9 cellular contexts compared by ENCODE assay signal in genomic region chr3:120498947-120499346, GRCh38. TPM values are rescaled to one million over a fixed set of nuclear protein-coding genes. Genes with fewer than 3 reads are reported as not detected.
DNase-seq lines count a peak whose midpoint lies in the region; ATAC-seq, FAIRE-seq and TF ChIP-seq lines count a peak whose summit lies in the region.
"Had no signal": no experiment of that assay in that cellular context is flagged by ENCODE, and none has a peak within 500 bp of the region (broad histone marks: within the 10 kb centered on the region; RNA-seq: fewer than 3 reads in every experiment).

No MANE protein-coding gene starts in this region.

- H4K20me1 ChIP-seq in GM23248 (ENCODE audit: insufficient read depth), result no peaks in the 10 kb centered on the region

- H3K9me3 ChIP-seq in GM23248 (ENCODE audit: low read depth), result no peaks in the 10 kb centered on the region
- peaks cover 6% of the 10 kb centered on the region for H3K9me3 ChIP-seq in skeletal muscle satellite cell (replicated peaks; ENCODE audit: low read length)
- no peaks in the 10 kb centered on the region for H3K9me3 ChIP-seq in effector memory CD4-positive, alpha-beta T cell (ENCODE audit: control insufficient read depth, low read length)
- H3K9me3 ChIP-seq: psoas muscle had no signal

- H2AFZ ChIP-seq in GM23248, result no peak overlapping the region

- H3K27me3 ChIP-seq in GM23248 (replicated peaks; ENCODE audit: insufficient read depth), result no peaks in the 10 kb centered on the region
- no peaks in the 10 kb centered on the region for H3K27me3 ChIP-seq in skeletal muscle satellite cell (ENCODE audit: control insufficient read depth, insufficient read depth, low read length)
- no peaks in the 10 kb centered on the region for H3K27me3 ChIP-seq in effector memory CD4-positive, alpha-beta T cell (replicated peaks; ENCODE audit: control insufficient read depth, insufficient read depth, low read length, poor library complexity, severe bottlenecking)

- H3K9ac ChIP-seq in GM23248 (peak overlapping the region; percentile 22), skeletal muscle satellite cell (ENCODE audit: low read depth, low read length) (peak overlapping the region; percentile 1)

- no peak for TF ChIP-seq POLR2A in GM12892 (IDR thresholded peaks at IDR 0.05; ENCODE audit: low read depth, low read length)

- in situ Hi-C loops in GM23248 (cut with MboI), result no loop called here

- DNase-seq in GM23248, result peak; percentile 96
- DNase-seq in left ventricle myocardium superior, result no peak
- DNase-seq in effector memory CD4-positive, alpha-beta T cell, result no peak
- DNase-seq in GM12892 (ENCODE audit: insufficient read length), result no peak
- DNase-seq: psoas muscle had no signal

- peaks cover 38% of the 10 kb centered on the region for H3K4me1 ChIP-seq in GM23248 (ENCODE audit: insufficient read depth)
- H3K4me1 ChIP-seq in skeletal muscle satellite cell (ENCODE audit: control insufficient read depth, insufficient read depth, low read length), result peaks cover 35% of the 10 kb centered on the region
- no peaks in the 10 kb centered on the region for H3K4me1 ChIP-seq in effector memory CD4-positive, alpha-beta T cell (ENCODE audit: control insufficient read depth, insufficient read depth, low read length, poor library complexity, severe bottlenecking)
- H3K4me1 ChIP-seq: psoas muscle had no signal

- intact Hi-C loops in left ventricle myocardium superior (cut with micrococcal nuclease), result no loop called here

- H3F3A ChIP-seq in GM23248 (ENCODE audit: insufficient read depth), result peaks cover 47% of the 10 kb centered on the region

- H3K36me3 ChIP-seq in GM23248 (ENCODE audit: low read depth) (no peaks in the 10 kb centered on the region), skeletal muscle satellite cell (ENCODE audit: insufficient read depth, low read length) (no peaks in the 10 kb centered on the region)
- H3K36me3 ChIP-seq in effector memory CD4-positive, alpha-beta T cell (ENCODE audit: control insufficient read depth, insufficient read depth, low read length), result no peaks in the 10 kb centered on the region

- peak overlapping the region; percentile 89 for H3K27ac ChIP-seq in GM23248
- peak overlapping the region; percentile 48 for H3K27ac ChIP-seq in angular gyrus (ENCODE audit: low read depth, low read length)
- no peak overlapping the region for H3K27ac ChIP-seq in effector memory CD4-positive, alpha-beta T cell (ENCODE audit: insufficient read depth, low read length, poor library complexity, severe bottlenecking)
- H3K27ac ChIP-seq: psoas muscle had no signal

- H3K4me3 ChIP-seq in GM23248, result peak overlapping the region; percentile 23
- H3K4me3 ChIP-seq in skeletal muscle satellite cell (ENCODE audit: low read length), result no peak overlapping the region
- H3K4me3 ChIP-seq in effector memory CD4-positive, alpha-beta T cell (ENCODE audit: insufficient read depth, low read depth, low read length, poor library complexity, severe bottlenecking), result no peak overlapping the region
- H3K4me3 ChIP-seq: psoas muscle had no signal

- peak; percentile 65 for ATAC-seq in left ventricle myocardium superior
- no peak for ATAC-seq in HG02763 (IDR thresholded peaks at IDR 0.05; ENCODE audit: unreplicated experiment)
- no peak for ATAC-seq in HG02852 (IDR thresholded peaks at IDR 0.05; ENCODE audit: unreplicated experiment)

- no peaks in the 10 kb centered on the region for H3K79me2 ChIP-seq in GM23248 (ENCODE audit: insufficient read depth)

- no peak for FAIRE-seq in GM12892 (lab: Jason Lieb, UNC)

- H3K4me2 ChIP-seq in GM23248 (ENCODE audit: unreplicated experiment) (peak overlapping the region; percentile 84), skeletal muscle satellite cell (ENCODE audit: low read length) (peak overlapping the region; percentile 6)

- no peaks in the 10 kb centered on the region for H3K9me2 ChIP-seq in GM23248 (ENCODE audit: insufficient read depth)

RNA-seq across cellular contexts. Expression of gene FSTL1, which starts 48.2 kb away (rescaled TPM):
- 4,171 and 4,244 TPM in 2 replicates for total RNA-seq in GM23248 (2014; rRNA removed; shearing (Covaris generic))
- polyA plus RNA-seq in GM23248 (2016; fragmentation: Nextera tagmentation; extraction: Ambion mirVana), result 1,910 and 1,919 TPM in 2 replicates
- total RNA-seq in left ventricle myocardium superior, result 186 TPM
- total RNA-seq in skeletal muscle satellite cell (2012; rRNA removed), result 667 and 754 TPM in 2 replicates
- polyA plus RNA-seq in GM12892 (2012; ENCODE audit: missing spikeins), result not detected

Comparison
In these comparisons a context has a peak if more than half of its experiments do, and no peak if none do; other contexts are left out.
1. RNA of gene FSTL1, which starts 48.2 kb away (total RNA-seq): 4,171 to 4,244 TPM in GM23248; 186 TPM in left ventricle myocardium superior (single experiment); every median in the first group is over 10 times any median in the second.